In the genomic region with DNA sequence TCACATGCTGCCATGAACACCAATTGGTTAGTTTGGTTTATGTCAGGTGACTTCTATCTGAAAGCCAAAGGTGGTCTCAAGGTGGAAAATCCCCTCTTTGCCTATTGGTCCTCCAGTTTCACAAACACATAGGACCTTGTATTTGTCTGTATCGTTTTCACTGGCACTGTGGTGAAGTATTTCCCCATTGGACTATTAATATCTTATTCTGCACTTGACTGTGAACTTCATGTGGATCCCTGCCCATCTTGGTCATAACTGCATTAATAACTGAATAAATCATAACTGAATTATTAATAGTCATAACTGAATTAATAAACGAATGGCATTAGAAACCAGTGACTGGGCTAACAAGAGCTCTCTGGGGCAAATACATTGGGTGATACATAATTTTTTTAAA, we compare ENCODE assay signal across 23 cellular contexts.
A peak's percentile ranks its signal among the peaks of the same experiment; 100 is the strongest.
DNase-seq lines count a peak whose midpoint lies in the region; ATAC-seq, FAIRE-seq and TF ChIP-seq lines count a peak whose summit lies in the region.
"Had no signal": no experiment of that assay in that cellular context is flagged by ENCODE, and none has a peak within 500 bp of the region (broad histone marks: within the 10 kb centered on the region; RNA-seq: fewer than 3 reads in every experiment).

No MANE protein-coding gene starts in this region.

- H3K27ac ChIP-seq in left ventricle myocardium inferior (replicated peaks), result no peak overlapping the region
- no peak overlapping the region for H3K27ac ChIP-seq in K562 (ENCODE audit: extremely low read depth, low read depth, low read length)
- H3K27ac ChIP-seq in trophoblast cell (ENCODE audit: low read depth, low read length), result no peak overlapping the region
- H3K27ac ChIP-seq: 22Rv1; A549; BLaER1 treated with 17β-estradiol and CSF1 and Interleukin-3, amounts not matched to agents 10 nM and 100 nM; C4-2B had no signal

- no peak overlapping the region for H3K9ac ChIP-seq in K562 (ENCODE audit: insufficient read depth in 1 of 2, low read depth in 2 of 2, low read length in 2 of 2)
- H3K9ac ChIP-seq in trophoblast cell (ENCODE audit: low read length), result no peak overlapping the region
- H3K9ac ChIP-seq: BLaER1 treated with 17β-estradiol and CSF1 and Interleukin-3, amounts not matched to agents 10 nM and 100 nM had no signal

- H2AFZ ChIP-seq in K562 (ENCODE audit: low read depth, low read length) (0 out of 2 replicates have a peak overlapping the region, but pooled peaks have one; percentile 9), trophoblast cell (ENCODE audit: insufficient read depth, low read length, poor library complexity) (no peak overlapping the region)

- no peak overlapping the region for H2BK120ac ChIP-seq in trophoblast cell (ENCODE audit: insufficient read depth, low read length, poor library complexity)

- no peak overlapping the region for H4K8ac ChIP-seq in trophoblast cell (ENCODE audit: low read depth, low read length)

- H2BK12ac ChIP-seq in trophoblast cell (ENCODE audit: low read length), result peak overlapping the region; percentile 4

- H4K91ac ChIP-seq in trophoblast cell (ENCODE audit: low read depth, low read length), result no peak overlapping the region

- H3K4me2 ChIP-seq in K562 (ENCODE audit: insufficient read depth, low read length) (no peak overlapping the region), trophoblast cell (ENCODE audit: low read length) (no peak overlapping the region)
- H3K4me2 ChIP-seq: A549; BLaER1 treated with 17β-estradiol and CSF1 and Interleukin-3, amounts not matched to agents 10 nM and 100 nM had no signal

- no peak overlapping the region for H2AK5ac ChIP-seq in trophoblast cell (ENCODE audit: low read length)

- WGBS in K562 (ENCODE audit: insufficient coverage, low coverage, missing lambda C conversion rate), result 46% methylated on average over 2 of the region's 2 CpGs
- no CpG with 5 or more reads among the region's 2 CpGs for whole genome bisulfite sequencing in trophoblast cell (ENCODE audit: extremely low coverage, insufficient coverage, insufficient read length)

- H3K18ac ChIP-seq in trophoblast cell (ENCODE audit: low read length), result no peak overlapping the region

- intact Hi-C loops in Right ventricle myocardium superior (cut with DNase I) (no loop called here), left ventricle myocardium inferior (cut with micrococcal nuclease) (no loop called here), K562 (cut with micrococcal nuclease) (no loop called here)

- no peak overlapping the region for H3K14ac ChIP-seq in trophoblast cell (ENCODE audit: low read length)

- H3K4me3 ChIP-seq in left ventricle myocardium inferior, result no peak overlapping the region
- no peak overlapping the region for H3K4me3 ChIP-seq in GM12865 (ENCODE audit: low read depth, low read length)
- H3K4me3 ChIP-seq in K562, result no peak overlapping the region
- H3K4me3 ChIP-seq in trophoblast cell (ENCODE audit: low read depth, low read length), result no peak overlapping the region
- H3K4me3 ChIP-seq: A549; BLaER1 treated with 17β-estradiol and CSF1 and Interleukin-3, amounts not matched to agents 10 nM and 100 nM had no signal

- TF ChIP-seq RAD21 in K562 (CRISPR knock-in tag; conservative IDR thresholded peaks at IDR 0.05 in 1 of 2, IDR thresholded peaks at IDR 0.05 in 1 of 2), result no peak

- no peaks in the 10 kb centered on the region for H3K9me1 ChIP-seq in K562 (ENCODE audit: control insufficient read depth, insufficient read depth, low read length)

- in situ Hi-C loops in K562 (cut with MboI), result no loop called here

- H4K20me1 ChIP-seq in K562 (replicated peaks; ENCODE audit: control insufficient read depth, insufficient read depth, low read length), result no peaks in the 10 kb centered on the region
- H4K20me1 ChIP-seq: BLaER1 treated with 17β-estradiol and CSF1 and Interleukin-3, amounts not matched to agents 10 nM and 100 nM had no signal

- no peak overlapping the region for H4K12ac ChIP-seq in trophoblast cell (ENCODE audit: low read depth, low read length)

- no peak for FAIRE-seq in K562 (lab: Jason Lieb, UNC)
- FAIRE-seq: A549, GM12891 had no signal

- H3K4me1 ChIP-seq in left ventricle myocardium inferior (no peaks in the 10 kb centered on the region), K562 (replicated peaks in 1 of 2; ENCODE audit: control insufficient read depth in 2 of 2, insufficient read depth in 2 of 2, low read length in 2 of 2) (peaks cover 0 to 17% of the 10 kb centered on the region in 2 experiments; a peak in 2 of 5 replicates), trophoblast cell (ENCODE audit: control insufficient read depth in 1 of 2, insufficient read depth in 2 of 2, low read length in 2 of 2) (peaks cover 7 to 16% of the 10 kb centered on the region in 2 experiments)
- H3K4me1 ChIP-seq: A549; BLaER1 treated with 17β-estradiol and CSF1 and Interleukin-3, amounts not matched to agents 10 nM and 100 nM had no signal

- POLR2A ChIA-PET in K562 (lab: Yijun Ruan, JAX), result no interaction called here

- no peaks in the 10 kb centered on the region for H3K36me3 ChIP-seq in left ventricle myocardium inferior
- H3K36me3 ChIP-seq in K562 (ENCODE audit: control insufficient read depth, insufficient read depth, low read length), result no peaks in the 10 kb centered on the region
- no peaks in the 10 kb centered on the region for H3K36me3 ChIP-seq in trophoblast cell (ENCODE audit: control insufficient read depth in 1 of 2, insufficient read depth in 2 of 2, low read length in 2 of 2)
- H3K36me3 ChIP-seq: BLaER1 treated with 17β-estradiol and CSF1 and Interleukin-3, amounts not matched to agents 10 nM and 100 nM had no signal

- H2BK5ac ChIP-seq in trophoblast cell (ENCODE audit: low read depth, low read length, poor library complexity), result no peak overlapping the region

- no peak for TF ChIP-seq EP300 in K562 (IDR thresholded peaks at IDR 0.05; ENCODE audit: low read length)

- TF ChIP-seq POLR2A in K562 (conservative IDR thresholded peaks at IDR 0.05), result no peak

- H3K9me3 ChIP-seq in left ventricle myocardium inferior (replicated peaks) (no peaks in the 10 kb centered on the region), K562 (replicated peaks; ENCODE audit: control insufficient read depth, insufficient read depth, low read depth, low read length) (no peaks in the 10 kb centered on the region), trophoblast cell (ENCODE audit: insufficient read depth, low read depth, low read length) (no peaks in the 10 kb centered on the region)
- H3K9me3 ChIP-seq: A549 had no signal

- ATAC-seq in Right ventricle myocardium superior (ENCODE audit: poor library complexity), result peak; percentile 60
- no peak for ATAC-seq in K562
- ATAC-seq: A549 had no signal

- H3K79me2 ChIP-seq in K562 (ENCODE audit: control insufficient read depth, insufficient read depth, low read length) (no peaks in the 10 kb centered on the region), trophoblast cell (ENCODE audit: control insufficient read depth, insufficient read depth, low read length, poor library complexity) (no peaks in the 10 kb centered on the region)

- H3K4ac ChIP-seq in trophoblast cell (ENCODE audit: low read depth, low read length), result no peak overlapping the region

- no peak for TF ChIP-seq CTCF in left ventricle myocardium inferior (IDR thresholded peaks at IDR 0.05; ENCODE audit: borderline replicate concordance)
- TF ChIP-seq CTCF in GM12865 (IDR thresholded peaks at IDR 0.05; ENCODE audit: insufficient read depth, low read depth, low read length, missing control alignments), result no peak
- TF ChIP-seq CTCF in K562 (IDR thresholded peaks at IDR 0.05 in 2 of 3, conservative IDR thresholded peaks at IDR 0.05 in 1 of 3; ENCODE audit: insufficient read depth in 2 of 3, low read depth in 1 of 3, low read length in 3 of 3), result no peak

- no peak overlapping the region for H3K23ac ChIP-seq in trophoblast cell (ENCODE audit: low read length)

- no peaks in the 10 kb centered on the region for H3K27me3 ChIP-seq in left ventricle myocardium inferior (ENCODE audit: low read depth)
- H3K27me3 ChIP-seq in K562 (ENCODE audit: control insufficient read depth in 2 of 2, insufficient read depth in 2 of 2, low read length in 2 of 2), result no peaks in the 10 kb centered on the region
- H3K27me3 ChIP-seq in trophoblast cell (ENCODE audit: insufficient read depth, low read length), result no peaks in the 10 kb centered on the region
- H3K27me3 ChIP-seq: BLaER1 treated with 17β-estradiol and CSF1 and Interleukin-3, amounts not matched to agents 10 nM and 100 nM had no signal

- CTCF ChIA-PET in K562 (lab: Yijun Ruan, JAX; ENCODE audit: low intra/inter-chr PET ratio), result no interaction called here

- BruUV-seq in K562 (replicated peaks; lab: Mats Ljungman, UMichigan), result no TSS peak

- peaks cover 27% of the 10 kb centered on the region for H3K79me1 ChIP-seq in trophoblast cell (ENCODE audit: low read length)

- no peak for DNase-seq in Right ventricle myocardium superior
- no peak for DNase-seq in left ventricle myocardium inferior
- peak; percentile 3 for DNase-seq in GM12865 (ENCODE audit: low read depth)
- no peak for DNase-seq in K562 (ENCODE audit: extremely low read depth in 1 of 4, low spot score in 3 of 4)
- no peak for DNase-seq in trophoblast cell
- no peak for DNase-seq in cortex of kidney (lab: John Stamatoyannopoulos, UW)
- DNase-seq in stimulated activated CD4-positive, alpha-beta T cell treated with anti-CD3 and anti-CD28 coated beads, Interleukin-4, amount 100 ng/mL, for 4 hours, result no peak
- DNase-seq: AML-193; CD4-positive, alpha-beta memory T cell; CD8-positive, alpha-beta memory T cell; COR-L47; DMS 273 treated with DMSO at 0.1 percent for 48 hours; DMS153; DMS53; DMS79; DND-41; EL; GDM1 had no signal

TF ChIP-seq in K562, 482 proteins besides CTCF, POLR2A, EP300 and RAD21 (continues in another document):
- TF ChIP-seq PHF20 (IDR thresholded peaks at IDR 0.05; ENCODE audit: partially characterized antibody) (no peak), NR2C1 (IDR thresholded peaks at IDR 0.05) (no peak), NR2C1 (tag; IDR thresholded peaks at IDR 0.05) (no peak), ZNF23 (CRISPR knock-in tag; IDR thresholded peaks at IDR 0.05) (no peak), NCOA2 (IDR thresholded peaks at IDR 0.05; ENCODE audit: partially characterized antibody in 2 of 2) (no peak)
- TF ChIP-seq, protein P1, sequence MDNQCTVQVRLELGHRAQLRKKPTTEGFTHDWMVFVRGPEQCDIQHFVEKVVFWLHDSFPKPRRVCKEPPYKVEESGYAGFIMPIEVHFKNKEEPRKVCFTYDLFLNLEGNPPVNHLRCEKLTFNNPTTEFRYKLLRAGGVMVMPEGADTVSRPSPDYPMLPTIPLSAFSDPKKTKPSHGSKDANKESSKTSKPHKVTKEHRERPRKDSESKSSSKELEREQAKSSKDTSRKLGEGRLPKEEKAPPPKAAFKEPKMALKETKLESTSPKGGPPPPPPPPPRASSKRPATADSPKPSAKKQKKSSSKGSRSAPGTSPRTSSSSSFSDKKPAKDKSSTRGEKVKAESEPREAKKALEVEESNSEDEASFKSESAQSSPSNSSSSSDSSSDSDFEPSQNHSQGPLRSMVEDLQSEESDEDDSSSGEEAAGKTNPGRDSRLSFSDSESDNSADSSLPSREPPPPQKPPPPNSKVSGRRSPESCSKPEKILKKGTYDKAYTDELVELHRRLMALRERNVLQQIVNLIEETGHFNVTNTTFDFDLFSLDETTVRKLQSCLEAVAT (IDR thresholded peaks at IDR 0.05), result no peak
